ENCODE assay signal across 39 cellular contexts in genomic region chr13:99941911-99942310, GRCh38. TPM values are rescaled to one million over a fixed set of nuclear protein-coding genes. Genes with fewer than 3 reads are reported as not detected.
"Had no signal": no experiment of that assay in that cellular context is flagged by ENCODE, and none has a peak within 500 bp of the region (broad histone marks: within the 10 kb centered on the region; RNA-seq: fewer than 3 reads in every experiment).

No MANE protein-coding gene starts in this region.

- H3K27ac Mint-ChIP-seq: activated CD4-positive, alpha-beta memory T cell treated with anti-CD3 and anti-CD28 coated beads for 36 hours; activated CD4-positive, alpha-beta T cell treated with anti-CD3 and anti-CD28 coated beads for 36 hours; activated CD4-positive, alpha-beta T cell treated with anti-CD3 and anti-CD28 coated beads, Interleukin-2, amount 10 ng/mL, durations not matched to agents 24 days and 14 days; activated CD8-positive, alpha-beta memory T cell treated with anti-CD3 and anti-CD28 coated beads, Interleukin-2, amount 10 ng/mL, durations not matched to agents 7 days and 5 days; activated CD8-positive, alpha-beta T cell treated with anti-CD3 and anti-CD28 coated beads, Interleukin-2, amount 10 ng/mL, durations not matched to agents 7 days and 5 days; activated naive CD8-positive, alpha-beta T cell; activated T-helper 1 cell treated with anti-CD3 and anti-CD28 coated beads, Interleukin-12 subunit alpha, Interleukin-12 subunit beta, Interleukin-2, Interleukin-4 antibody, amounts not matched to agents 30 ng/mL and 10 ng/mL and 1 ng/mL, durations not matched to agents 14 hours and 24 hours and 36 hours; activated T-helper 2 cell treated with anti-CD3 and anti-CD28 coated beads, Interferon-gamma antibody, Interleukin-2, Interleukin-4, amounts not matched to agents 10 μg/mL and 5 μg/mL and 100 μg/mL, durations not matched to agents 14 hours and 24 hours and 36 hours; T-helper 1 cell treated with Interleukin-12 subunit alpha and Interleukin-12 subunit beta and Interleukin-4 antibody, amounts not matched to agents 30 μg/mL and 1 μg/mL, for 36 hours had no signal

- H3K9me3 Mint-ChIP-seq: activated CD4-positive, alpha-beta memory T cell treated with anti-CD3 and anti-CD28 coated beads for 36 hours; activated CD4-positive, alpha-beta T cell treated with anti-CD3 and anti-CD28 coated beads, Interleukin-2, amount 10 ng/mL, durations not matched to agents 24 days and 14 days; activated T-helper 1 cell treated with anti-CD3 and anti-CD28 coated beads, Interleukin-12 subunit alpha, Interleukin-12 subunit beta, Interleukin-2, Interleukin-4 antibody, amounts not matched to agents 30 ng/mL and 10 ng/mL and 1 ng/mL, durations not matched to agents 14 hours and 24 hours and 36 hours; activated T-helper 2 cell treated with anti-CD3 and anti-CD28 coated beads, Interferon-gamma antibody, Interleukin-2, Interleukin-4, amounts not matched to agents 10 μg/mL and 5 μg/mL and 100 μg/mL, durations not matched to agents 14 hours and 24 hours and 36 hours; T-cell; T-helper 1 cell treated with Interleukin-12 subunit alpha and Interleukin-12 subunit beta and Interleukin-4 antibody, amounts not matched to agents 30 μg/mL and 1 μg/mL, for 36 hours had no signal

- FAIRE-seq: colon, endometrium, endothelial cell of umbilical vein had no signal

- H3K4me1 ChIP-seq: adrenal gland, body of pancreas, foreskin keratinocyte, gastrocnemius medialis had no signal

- H3K4me3 ChIP-seq: adrenal gland, body of pancreas, gastrocnemius medialis had no signal

- H3K36me3 Mint-ChIP-seq: activated CD4-positive, alpha-beta memory T cell treated with anti-CD3 and anti-CD28 coated beads for 36 hours; activated CD8-positive, alpha-beta memory T cell treated with anti-CD3 and anti-CD28 coated beads, Interleukin-2, amount 10 ng/mL, durations not matched to agents 7 days and 5 days; T-cell had no signal

- H3K27ac ChIP-seq: adrenal gland, body of pancreas, foreskin keratinocyte, gastrocnemius medialis, WERI-Rb-1 had no signal

- H3K36me3 ChIP-seq: adrenal gland, gastrocnemius medialis, WERI-Rb-1 had no signal

- H3K9me3 ChIP-seq: adrenal gland, body of pancreas, gastrocnemius medialis had no signal

- ATAC-seq: activated CD4-positive, alpha-beta T cell treated with anti-CD3 and anti-CD28 coated beads for 36 hours; activated CD8-positive, alpha-beta memory T cell treated with anti-CD3 and anti-CD28 coated beads, Interleukin-2, amount 10 ng/mL, durations not matched to agents 7 days and 5 days; activated CD8-positive, alpha-beta T cell treated with anti-CD3 and anti-CD28 coated beads, Interleukin-2, amount 10 ng/mL, durations not matched to agents 7 days and 5 days; body of pancreas; esophagus mucosa; foreskin keratinocyte; gastrocnemius medialis; T-cell had no signal

- DNase-seq: activated CD4-positive, alpha-beta memory T cell treated with anti-CD3 and anti-CD28 coated beads for 36 hours; activated CD4-positive, alpha-beta T cell treated with anti-CD3 and anti-CD28 coated beads for 36 hours; activated CD4-positive, alpha-beta T cell treated with anti-CD3 and anti-CD28 coated beads, Interleukin-2, amount 10 ng/mL, durations not matched to agents 24 days and 14 days; activated CD4-positive, CD25-positive, alpha-beta regulatory T cell; activated CD4-positive, CD25-positive, alpha-beta regulatory T cell treated with anti-CD3 and anti-CD28 coated beads, Interleukin-2, amount 50 U/mL, for 72 hours; activated CD8-positive, alpha-beta memory T cell treated with anti-CD3 and anti-CD28 coated beads, Interleukin-2, amount 10 ng/mL, durations not matched to agents 7 days and 5 days; activated CD8-positive, alpha-beta memory T cell treated with anti-CD3 and anti-CD28 coated beads, Interleukin-2, amount 50 U/mL, for 4 hours; activated CD8-positive, alpha-beta T cell treated with anti-CD3 and anti-CD28 coated beads, Interleukin-2, amount 10 ng/mL, durations not matched to agents 7 days and 5 days; activated gamma-delta T cell treated with Interleukin-2 at 50 U/mL for 16 hours; activated naive CD4-positive, alpha-beta T cell treated with anti-CD3 and anti-CD28 coated beads, Interleukin-2, amount 50 U/mL, for 16 hours; activated naive CD4-positive, alpha-beta T cell treated with Interleukin-2 at 50 U/mL for 16 hours; activated T-cell treated with anti-CD3 and anti-CD28 coated beads, Interleukin-2, amount 50 U/mL, for 1 hour; activated T-cell treated with anti-CD3 and anti-CD28 coated beads, Interleukin-2, amount 50 U/mL, for 48 hours; adrenal gland; amygdala; aorta; body of pancreas; caudate nucleus; cortex of kidney; dermis blood vessel endothelial cell; effector CD8-positive, alpha-beta T cell; foreskin keratinocyte; gastrocnemius medialis; glutamatergic neuron; SW 1271; T-cell; T1000; WERI-Rb-1 had no signal

- H3K4me3 Mint-ChIP-seq: activated CD4-positive, alpha-beta memory T cell treated with anti-CD3 and anti-CD28 coated beads for 36 hours; activated CD4-positive, alpha-beta T cell treated with anti-CD3 and anti-CD28 coated beads for 36 hours; activated CD4-positive, alpha-beta T cell treated with anti-CD3 and anti-CD28 coated beads, Interleukin-2, amount 10 ng/mL, durations not matched to agents 24 days and 14 days; activated CD8-positive, alpha-beta memory T cell treated with anti-CD3 and anti-CD28 coated beads, Interleukin-2, amount 10 ng/mL, durations not matched to agents 7 days and 5 days; activated CD8-positive, alpha-beta T cell treated with anti-CD3 and anti-CD28 coated beads, Interleukin-2, amount 10 ng/mL, durations not matched to agents 7 days and 5 days; activated naive CD8-positive, alpha-beta T cell; activated T-helper 1 cell treated with anti-CD3 and anti-CD28 coated beads, Interleukin-12 subunit alpha, Interleukin-12 subunit beta, Interleukin-2, Interleukin-4 antibody, amounts not matched to agents 30 ng/mL and 10 ng/mL and 1 ng/mL, durations not matched to agents 14 hours and 24 hours and 36 hours; T-cell; T-helper 1 cell treated with Interleukin-12 subunit alpha and Interleukin-12 subunit beta and Interleukin-4 antibody, amounts not matched to agents 30 μg/mL and 1 μg/mL, for 36 hours had no signal

- H3K4me1 Mint-ChIP-seq: activated CD4-positive, alpha-beta T cell treated with anti-CD3 and anti-CD28 coated beads for 36 hours; activated CD4-positive, alpha-beta T cell treated with anti-CD3 and anti-CD28 coated beads, Interleukin-2, amount 10 ng/mL, durations not matched to agents 24 days and 14 days; activated CD8-positive, alpha-beta memory T cell treated with anti-CD3 and anti-CD28 coated beads, Interleukin-2, amount 10 ng/mL, durations not matched to agents 7 days and 5 days; T-cell had no signal

RNA-seq across cellular contexts. Expression of gene ZIC5, which starts 29.7 kb away (rescaled TPM):
- total RNA-seq: activated CD4-positive, alpha-beta memory T cell treated with anti-CD3 and anti-CD28 coated beads for 36 hours; activated CD4-positive, alpha-beta T cell treated with anti-CD3 and anti-CD28 coated beads for 36 hours; activated CD4-positive, alpha-beta T cell treated with anti-CD3 and anti-CD28 coated beads, Interleukin-2, amount 10 ng/mL, durations not matched to agents 24 days and 14 days; activated CD8-positive, alpha-beta memory T cell treated with anti-CD3 and anti-CD28 coated beads for 36 hours; activated CD8-positive, alpha-beta memory T cell treated with anti-CD3 and anti-CD28 coated beads, Interleukin-2, amount 10 ng/mL, durations not matched to agents 7 days and 5 days; activated CD8-positive, alpha-beta T cell treated with anti-CD3 and anti-CD28 coated beads, Interleukin-2, amount 10 ng/mL, durations not matched to agents 7 days and 5 days; activated T-helper 1 cell treated with anti-CD3 and anti-CD28 coated beads, Interleukin-12 subunit alpha, Interleukin-12 subunit beta, Interleukin-2, Interleukin-4 antibody, amounts not matched to agents 30 ng/mL and 10 ng/mL and 1 ng/mL, durations not matched to agents 14 hours and 24 hours and 36 hours; activated T-helper 2 cell treated with anti-CD3 and anti-CD28 coated beads, Interferon-gamma antibody, Interleukin-2, Interleukin-4, amounts not matched to agents 10 μg/mL and 5 μg/mL and 100 μg/mL, durations not matched to agents 14 hours and 24 hours and 36 hours; aorta; body of pancreas; endothelial cell of umbilical vein; epithelial cell of proximal tubule; esophagus mucosa; foreskin keratinocyte; gastrocnemius medialis; T-helper 2 cell treated with Interferon-gamma antibody and Interleukin-4, amounts not matched to agents 100 ng/mL and 5 ng/mL, for 36 hours had no signal
- polyA plus RNA-seq: adrenal gland, endothelial cell of umbilical vein, foreskin keratinocyte had no signal

RNA-seq across cellular contexts. Expression of gene ZIC2, which starts 39.7 kb away (rescaled TPM):
- total RNA-seq: activated CD4-positive, alpha-beta memory T cell treated with anti-CD3 and anti-CD28 coated beads for 36 hours; activated CD4-positive, alpha-beta T cell treated with anti-CD3 and anti-CD28 coated beads for 36 hours; activated CD4-positive, alpha-beta T cell treated with anti-CD3 and anti-CD28 coated beads, Interleukin-2, amount 10 ng/mL, durations not matched to agents 24 days and 14 days; activated CD8-positive, alpha-beta memory T cell treated with anti-CD3 and anti-CD28 coated beads for 36 hours; activated CD8-positive, alpha-beta T cell treated with anti-CD3 and anti-CD28 coated beads, Interleukin-2, amount 10 ng/mL, durations not matched to agents 7 days and 5 days; activated T-helper 2 cell treated with anti-CD3 and anti-CD28 coated beads, Interferon-gamma antibody, Interleukin-2, Interleukin-4, amounts not matched to agents 10 μg/mL and 5 μg/mL and 100 μg/mL, durations not matched to agents 14 hours and 24 hours and 36 hours; aorta; body of pancreas; dermis blood vessel endothelial cell; endothelial cell of umbilical vein; epithelial cell of proximal tubule; foreskin keratinocyte; gastrocnemius medialis; T-helper 2 cell treated with Interferon-gamma antibody and Interleukin-4, amounts not matched to agents 100 ng/mL and 5 ng/mL, for 36 hours had no signal
- polyA plus RNA-seq: adrenal gland, foreskin keratinocyte had no signal
